ENCODE assay signal across 8 cellular contexts in the genomic region with DNA sequence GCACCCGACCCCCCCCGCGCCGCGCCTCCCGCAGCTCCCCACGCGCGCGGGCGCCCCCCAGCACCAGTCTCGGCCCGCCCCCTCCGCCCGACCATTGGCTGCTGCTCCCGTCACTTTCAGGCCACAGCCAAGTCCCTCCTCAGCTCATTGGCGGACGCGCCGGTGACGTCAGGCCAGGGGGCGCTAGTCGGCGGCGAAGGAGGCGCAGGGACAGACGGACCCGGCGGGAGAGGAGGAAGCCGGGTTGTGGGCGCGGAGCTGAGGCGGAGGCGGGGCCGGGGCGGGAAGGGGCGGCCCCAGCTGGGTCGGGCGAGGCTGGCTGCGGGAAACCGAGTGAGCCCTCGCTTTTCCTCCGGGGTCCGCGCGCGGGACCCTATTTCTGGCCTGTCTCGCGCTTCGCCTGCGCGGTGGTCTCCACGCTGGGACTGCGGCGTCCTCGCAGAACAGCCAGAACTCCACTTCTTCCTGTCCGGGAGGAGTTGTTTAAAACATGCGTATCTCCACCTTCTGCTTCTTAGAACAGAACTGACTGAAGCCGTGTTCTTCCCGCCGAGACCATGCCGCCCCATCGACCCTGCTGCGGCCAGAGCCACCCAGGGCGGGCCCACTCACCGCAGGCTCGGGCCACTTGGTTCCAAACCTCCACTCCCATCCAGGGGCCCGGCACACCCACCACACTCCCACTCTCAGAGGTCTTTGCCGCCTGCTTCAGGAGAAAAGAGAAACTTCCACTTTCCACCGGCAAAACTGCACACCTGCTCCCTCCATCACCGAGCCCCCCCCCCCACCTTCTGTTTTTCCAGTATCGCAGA. TPM values are rescaled to one million over a fixed set of nuclear protein-coding genes. Genes with fewer than 3 reads are reported as not detected.
DNase-seq lines count a peak whose midpoint lies in the region; ATAC-seq and TF ChIP-seq lines count a peak whose summit lies in the region.

No MANE protein-coding gene starts in this region.

- peak overlapping the region; percentile 80 for H3K4me3 Mint-ChIP-seq in neural progenitor cell

- TF ChIP-seq CTCF in foreskin keratinocyte (conservative IDR thresholded peaks at IDR 0.05) (peak; percentile 71), neural progenitor cell (IDR thresholded peaks at IDR 0.05) (peak; percentile 52)

- peaks cover 23% of the 10 kb centered on the region for H3K27me3 Mint-ChIP-seq in neural progenitor cell (ENCODE audit: insufficient read depth, low read depth)

- peaks cover 36% of the 10 kb centered on the region for H4K20me1 ChIP-seq in neural progenitor cell (ENCODE audit: low read depth)

- no peaks in the 10 kb centered on the region; the same call in 1 of the 2 replicates for H3K36me3 ChIP-seq in MG63
- no peaks in the 10 kb centered on the region for H3K36me3 ChIP-seq in neural progenitor cell
- H3K36me3 ChIP-seq in stomach smooth muscle (ENCODE audit: control insufficient read depth in 2 of 2, insufficient read depth in 2 of 2, low read length in 2 of 2), result peaks cover under 1 to 3% of the 10 kb centered on the region in 2 donors

- H3K4me2 ChIP-seq in neural progenitor cell, result peak overlapping the region; percentile 95

- H3F3A ChIP-seq in neural progenitor cell (ENCODE audit: low read depth), result peaks cover 15% of the 10 kb centered on the region

- DNase-seq in GM03348 (ENCODE audit: low spot score), result peak; percentile 100
- DNase-seq in HCEC 1CT, result peak; percentile 94
- DNase-seq in MG63, result peak; percentile 99
- peak; percentile 96 for DNase-seq in SHP77 treated with DMSO at 0.1 percent for 48 hours (lab: John Stamatoyannopoulos, UW)
- peak; percentile 100 for DNase-seq in activated gamma-delta T cell treated with anti-CD3 and anti-CD28 coated beads, Interleukin-2, amount 50 U/mL, for 16 hours (ENCODE audit: low read depth)
- DNase-seq in foreskin keratinocyte, result peak; percentile 79 to 91
- DNase-seq in neural progenitor cell (ENCODE audit: low spot score), result peak; percentile 98

- H3K27ac Mint-ChIP-seq in neural progenitor cell, result no peak overlapping the region

- H3K4me1 ChIP-seq in foreskin keratinocyte, result no peaks in the 10 kb centered on the region
- H3K4me1 ChIP-seq in neural progenitor cell, result peaks cover 16% of the 10 kb centered on the region
- peaks cover 12% of the 10 kb centered on the region for H3K4me1 ChIP-seq in stomach smooth muscle (ENCODE audit: control insufficient read depth, insufficient read depth, low read length)

- H3K36me3 Mint-ChIP-seq in neural progenitor cell, result peaks cover 2% of the 10 kb centered on the region

- H3K79me2 ChIP-seq in neural progenitor cell (ENCODE audit: low read depth), result peaks cover 40% of the 10 kb centered on the region

- H3K27me3 ChIP-seq in MG63 (no peaks in the 10 kb centered on the region), foreskin keratinocyte (peaks cover 7% of the 10 kb centered on the region), neural progenitor cell (peaks cover 23% of the 10 kb centered on the region), stomach smooth muscle (ENCODE audit: control insufficient read depth in 1 of 2, insufficient read depth in 2 of 2, low read length in 2 of 2) (peaks cover 0 to 2% of the 10 kb centered on the region in 2 donors)

- H3K4me3 ChIP-seq in MG63 (peak overlapping the region; percentile 76), neural progenitor cell (peak overlapping the region; percentile 57), stomach smooth muscle (ENCODE audit: low read length in 2 of 2) (peak overlapping the region; percentile 88 to 89)

- peak overlapping the region; percentile 77 for H2AFZ ChIP-seq in neural progenitor cell (replicated peaks)

- peaks cover 29% of the 10 kb centered on the region for H3K4me1 Mint-ChIP-seq in neural progenitor cell

- H3K9ac ChIP-seq in neural progenitor cell, result no peak overlapping the region
- peak overlapping the region; percentile 80 to 83 for H3K9ac ChIP-seq in stomach smooth muscle (ENCODE audit: low read length in 2 of 2)

- H3K27ac ChIP-seq in foreskin keratinocyte, result no peak overlapping the region
- H3K27ac ChIP-seq in neural progenitor cell, result no peak overlapping the region
- peak overlapping the region; percentile 49 for H3K27ac ChIP-seq in stomach smooth muscle (ENCODE audit: low read length)

- H3K9me3 Mint-ChIP-seq in neural progenitor cell, result no peaks in the 10 kb centered on the region

- H3K9me3 ChIP-seq in MG63 (no peaks in the 10 kb centered on the region), neural progenitor cell (ENCODE audit: low read depth) (no peaks in the 10 kb centered on the region), stomach smooth muscle (ENCODE audit: control insufficient read depth in 2 of 2, low read length in 2 of 2) (no peaks in the 10 kb centered on the region)

- ATAC-seq in foreskin keratinocyte, result peak; percentile 96

RNA-seq across cellular contexts. Expression of a gene that starts 0.5 kb away (rescaled TPM):
- 5.5 and 8.9 TPM in 2 replicates for total RNA-seq in MG63 (2014; rRNA removed; shearing (Covaris generic); ENCODE audit: low replicate concordance)
- total RNA-seq in foreskin keratinocyte (10.6 and 10.7 TPM in 2 replicates), neural progenitor cell (ENCODE audit: low replicate concordance) (59.4 and 74.3 TPM in 2 replicates)
- polyA plus RNA-seq in foreskin keratinocyte, result 2.9 and 3.6 TPM in 2 replicates
